In genomic region chr17:39527220-39527813, GRCh38 we compare ENCODE assay signal across 8 cellular contexts.
DNase-seq lines count a peak whose midpoint lies in the region; ATAC-seq and TF ChIP-seq lines count a peak whose summit lies in the region.

No MANE protein-coding gene starts in this region.

- H3K27me3 ChIP-seq in osteoblast (ENCODE audit: insufficient read depth, low read length), result no peaks in the 10 kb centered on the region

- no peak overlapping the region for H3K4me2 ChIP-seq in osteoblast (ENCODE audit: insufficient read depth, low read length)

- H3K4me3 ChIP-seq in osteoblast (ENCODE audit: insufficient read depth, low read length), result no peak overlapping the region

- TF ChIP-seq CTCF in chondrocyte (IDR thresholded peaks at IDR 0.05) (peak; percentile 79), osteoblast (IDR thresholded peaks at IDR 0.05; ENCODE audit: extremely low read depth, low read depth, low read length) (peak; percentile 47)

- no peak overlapping the region for H3K27ac Mint-ChIP-seq in chondrocyte (ENCODE audit: unreplicated experiment)

- no peak overlapping the region for H2AFZ ChIP-seq in osteoblast (ENCODE audit: low read length)

- no peaks in the 10 kb centered on the region for H3K4me1 ChIP-seq in osteoblast (ENCODE audit: insufficient read depth, low read length)

- no peaks in the 10 kb centered on the region for H3K9me3 ChIP-seq in osteoblast (ENCODE audit: low read depth, low read length)

- H3K36me3 Mint-ChIP-seq in chondrocyte (ENCODE audit: low read depth), result peaks cover 37% of the 10 kb centered on the region

- no peak for ATAC-seq in HG03469 (IDR thresholded peaks at IDR 0.05; ENCODE audit: unreplicated experiment)

- H3K4me3 Mint-ChIP-seq in chondrocyte (ENCODE audit: unreplicated experiment), result no peak overlapping the region

- peaks cover 2% of the 10 kb centered on the region for H3K79me2 ChIP-seq in osteoblast (ENCODE audit: insufficient read depth, low read length)

- no peaks in the 10 kb centered on the region for H3K27me3 Mint-ChIP-seq in chondrocyte (ENCODE audit: low read depth)

- H3K9me3 Mint-ChIP-seq in chondrocyte (ENCODE audit: low read depth), result no peaks in the 10 kb centered on the region

- H4K20me1 ChIP-seq in osteoblast (ENCODE audit: insufficient read depth, low read length), result peaks cover 4% of the 10 kb centered on the region

- DNase-seq in NCI-H146 (lab: John Stamatoyannopoulos, UW), result peak; percentile 18
- DNase-seq in NCI-H146 treated with DMSO at 0.1 percent for 48 hours (lab: John Stamatoyannopoulos, UW; ENCODE audit: unreplicated experiment), result no peak
- DNase-seq in MV-4-11 (lab: John Stamatoyannopoulos, UW), result peak; percentile 40
- no peak for DNase-seq in chondrocyte (ENCODE audit: low spot score)
- no peak for DNase-seq in osteoblast (ENCODE audit: insufficient read length, low spot score, missing footprints)
- DNase-seq in putamen (ENCODE audit: low spot score), result no peak
- no peak for DNase-seq in EL

- H3K27ac ChIP-seq in osteoblast (ENCODE audit: low read depth, low read length), result no peak overlapping the region

- no peaks in the 10 kb centered on the region for H3K4me1 Mint-ChIP-seq in chondrocyte (ENCODE audit: low read depth)

- H3K36me3 ChIP-seq in osteoblast (ENCODE audit: insufficient read depth, low read length), result peaks cover 77% of the 10 kb centered on the region

Comparison
In these comparisons a context has a peak if more than half of its experiments do, and no peak if none do; other contexts are left out.
1. DNase-seq: peak in NCI-H146 (single experiment) and MV-4-11 (single experiment); none in NCI-H146 treated with DMSO at 0.1 percent for 48 hours (single experiment), chondrocyte (single experiment), osteoblast (single experiment), putamen (single experiment) and EL (single experiment).